8 cellular contexts compared by ENCODE assay signal in genomic region chr1:46131727-46132528, GRCh38. TPM values are rescaled to one million over a fixed set of nuclear protein-coding genes. Genes with fewer than 3 reads are reported as not detected.
A peak's percentile ranks its signal among the peaks of the same experiment; 100 is the strongest.
DNase-seq lines count a peak whose midpoint lies in the region; ATAC-seq and TF ChIP-seq lines count a peak whose summit lies in the region.

No MANE protein-coding gene starts in this region.

- POLR2A ChIA-PET in activated CD4-positive, alpha-beta memory T cell treated with anti-CD3 and anti-CD28 coated beads for 36 hours (lab: Charles Lee): interaction anchor here (0.6 kb wide), 1 partner anchor 611 kb away, joined by 3 read pairs; no protein-coding TSS in a partner anchor
- POLR2A ChIA-PET in naive thymus-derived CD8-positive, alpha-beta T cell (lab: Charles Lee): interaction anchor here (1.3 kb wide), 1 partner anchor 35 kb away, joined by 6 read pairs; no protein-coding TSS in a partner anchor

- H3K4me1 Mint-ChIP-seq in activated CD4-positive, alpha-beta memory T cell treated with anti-CD3 and anti-CD28 coated beads for 36 hours (ENCODE audit: low read depth): peaks cover 20% of the 10 kb centered on the region
- peaks cover 14 to 33% (median 27%) of the 10 kb centered on the region in 4 donors for H3K4me1 Mint-ChIP-seq in naive thymus-derived CD8-positive, alpha-beta T cell

- H3K9me3 Mint-ChIP-seq in activated CD4-positive, alpha-beta memory T cell treated with anti-CD3 and anti-CD28 coated beads for 36 hours: no peaks in the 10 kb centered on the region
- H3K9me3 Mint-ChIP-seq in naive thymus-derived CD8-positive, alpha-beta T cell: no peaks in the 10 kb centered on the region

- H3K36me3 Mint-ChIP-seq in activated CD4-positive, alpha-beta memory T cell treated with anti-CD3 and anti-CD28 coated beads for 36 hours: no peaks in the 10 kb centered on the region
- no peaks in the 10 kb centered on the region for H3K36me3 Mint-ChIP-seq in naive thymus-derived CD8-positive, alpha-beta T cell

- no peak for TF ChIP-seq POLR2A in upper lobe of left lung (IDR thresholded peaks at IDR 0.05)

- TF ChIP-seq EP300 in upper lobe of left lung (IDR thresholded peaks at IDR 0.05): no peak

- peak; percentile 45 for DNase-seq in NCI-H2171 (lab: John Stamatoyannopoulos, UW)
- DNase-seq in activated CD4-positive, alpha-beta memory T cell treated with anti-CD3 and anti-CD28 coated beads for 36 hours: peak; percentile 43
- DNase-seq in epithelial cell of proximal tubule (ENCODE audit: low read depth): no peak
- DNase-seq in naive thymus-derived CD8-positive, alpha-beta T cell: peak in 7 of 10 donors; percentile 5 to 38 (median 26)
- peak in 1 of 2 donors; percentile 36 for DNase-seq in upper lobe of left lung

- H3K9me3 ChIP-seq in upper lobe of left lung: no peaks in the 10 kb centered on the region

- ATAC-seq in naive thymus-derived CD8-positive, alpha-beta T cell: peak; percentile 26 to 67
- ATAC-seq in upper lobe of left lung (ENCODE audit: low FRiP score in 2 of 2) (peak in 1 of 2 donors; percentile 2), GM18519 (IDR thresholded peaks at IDR 0.05; ENCODE audit: low FRiP score, unreplicated experiment) (no peak), HG03342 (IDR thresholded peaks at IDR 0.05; ENCODE audit: unreplicated experiment) (no peak)

- TF ChIP-seq CTCF in epithelial cell of proximal tubule (conservative IDR thresholded peaks at IDR 0.05; ENCODE audit: low read depth, low read length): no peak
- TF ChIP-seq CTCF in upper lobe of left lung (IDR thresholded peaks at IDR 0.05): no peak

- peaks cover 17 to 29% (median 24%) of the 10 kb centered on the region in 4 donors for H3K4me1 ChIP-seq in upper lobe of left lung

- CTCF ChIA-PET in activated CD4-positive, alpha-beta memory T cell treated with anti-CD3 and anti-CD28 coated beads for 36 hours (lab: Charles Lee): interaction anchor here (0.7 to 1.7 kb wide), 5 partner anchors 36 to 216 kb away, joined by 3 to 6 read pairs (median 3); no protein-coding TSS in a partner anchor

- peak overlapping the region; percentile 92 for H3K4me3 Mint-ChIP-seq in activated CD4-positive, alpha-beta memory T cell treated with anti-CD3 and anti-CD28 coated beads for 36 hours
- H3K4me3 Mint-ChIP-seq in naive thymus-derived CD8-positive, alpha-beta T cell: peak overlapping the region; percentile 91 to 100 (median 96)

- peaks cover 32% of the 10 kb centered on the region for H3K27me3 Mint-ChIP-seq in activated CD4-positive, alpha-beta memory T cell treated with anti-CD3 and anti-CD28 coated beads for 36 hours
- peaks cover 23 to 79% (median 36%) of the 10 kb centered on the region in 5 donors for H3K27me3 Mint-ChIP-seq in naive thymus-derived CD8-positive, alpha-beta T cell

- H3K27me3 ChIP-seq in upper lobe of left lung: no peaks in the 10 kb centered on the region

- peak overlapping the region; percentile 92 to 95 (median 94) for H3K27ac ChIP-seq in upper lobe of left lung

- H3K27ac Mint-ChIP-seq in activated CD4-positive, alpha-beta memory T cell treated with anti-CD3 and anti-CD28 coated beads for 36 hours: no peak overlapping the region
- peak overlapping the region in 7 of 10 donors; percentile 23 to 86 (median 50) for H3K27ac Mint-ChIP-seq in naive thymus-derived CD8-positive, alpha-beta T cell

- 1 to 2% methylated on average over 38 of the region's 38 CpGs for WGBS in upper lobe of left lung, 2 donors

- no peaks in the 10 kb centered on the region for H3K36me3 ChIP-seq in upper lobe of left lung

- H3K4me3 ChIP-seq in GM08714 (ENCODE audit: low read length) (peak overlapping the region; percentile 97), epithelial cell of proximal tubule (ENCODE audit: low read depth, low read length) (peak overlapping the region; percentile 83), upper lobe of left lung (peak overlapping the region; percentile 54 to 75 (median 62))

- intact Hi-C loops in activated CD4-positive, alpha-beta memory T cell treated with anti-CD3 and anti-CD28 coated beads for 36 hours (cut with micrococcal nuclease): loop anchor here (2.0 to 5.0 kb wide), 2 partner anchors 35 to 329 kb away; partner anchors contain the start of gene MAST2

RNA-seq across cellular contexts. Expression of gene PIK3R3, which starts 0.5 kb away (rescaled TPM):
- under 1 TPM; 0.65 to 0.83 TPM for total RNA-seq in activated CD4-positive, alpha-beta memory T cell treated with anti-CD3 and anti-CD28 coated beads for 36 hours
- total RNA-seq in epithelial cell of proximal tubule (3.3 and 6.1 TPM in 2 replicates), upper lobe of left lung (10 to 100 TPM; 11.2 to 43.7 (median 33.0) TPM)
- under 1 TPM; 0.41 to 0.52 TPM for total RNA-seq in naive thymus-derived CD8-positive, alpha-beta T cell
- polyA plus RNA-seq in naive thymus-derived CD8-positive, alpha-beta T cell: 1 to 10 TPM in 1 of 3 donors, under 1 TPM in 2; 0.82 to 1.4 (median 0.98) TPM

RNA-seq across cellular contexts. Expression of gene TSPAN1, which starts 43.0 kb away (rescaled TPM):
- under 1 TPM; 0.53 to 0.83 TPM for total RNA-seq in activated CD4-positive, alpha-beta memory T cell treated with anti-CD3 and anti-CD28 coated beads for 36 hours
- 71.6 and 117 TPM in 2 replicates for total RNA-seq in epithelial cell of proximal tubule
- total RNA-seq in naive thymus-derived CD8-positive, alpha-beta T cell: not detected
- not detected for polyA plus RNA-seq in naive thymus-derived CD8-positive, alpha-beta T cell
- 100 to 1,000 TPM in 1 of 6 donors, 10 to 100 TPM in 5; 12.2 to 109 (median 31.2) TPM for total RNA-seq in upper lobe of left lung

RNA-seq across cellular contexts. Expression of gene P3R3URF, which starts 44.4 kb away (rescaled TPM):
- total RNA-seq in activated CD4-positive, alpha-beta memory T cell treated with anti-CD3 and anti-CD28 coated beads for 36 hours: not detected
- not detected in 2 replicates for total RNA-seq in epithelial cell of proximal tubule
- not detected for total RNA-seq in naive thymus-derived CD8-positive, alpha-beta T cell
- not detected for polyA plus RNA-seq in naive thymus-derived CD8-positive, alpha-beta T cell
- total RNA-seq in upper lobe of left lung: not detected

Comparison
In these comparisons a context has a peak if more than half of its experiments do, and no peak if none do; other contexts are left out.
1. ATAC-seq: peak in naive thymus-derived CD8-positive, alpha-beta T cell (2 of 2); none in GM18519 (single experiment) and HG03342 (single experiment).
2. RNA of gene TSPAN1, which starts 43.0 kb away (total RNA-seq): 71.6 to 117 TPM in epithelial cell of proximal tubule and 12.2 to 109 TPM in upper lobe of left lung; 0.53 to 0.83 TPM in activated CD4-positive, alpha-beta memory T cell treated with anti-CD3 and anti-CD28 coated beads for 36 hours and not detected in naive thymus-derived CD8-positive, alpha-beta T cell; every median in the first group is over 4 times any median in the second.
3. Peak in every context shown above with its lines, with median percentiles within 50 percentile points of each other: H3K4me3 ChIP-seq.